ENCODE assay signal across 18 cellular contexts in the genomic region with DNA sequence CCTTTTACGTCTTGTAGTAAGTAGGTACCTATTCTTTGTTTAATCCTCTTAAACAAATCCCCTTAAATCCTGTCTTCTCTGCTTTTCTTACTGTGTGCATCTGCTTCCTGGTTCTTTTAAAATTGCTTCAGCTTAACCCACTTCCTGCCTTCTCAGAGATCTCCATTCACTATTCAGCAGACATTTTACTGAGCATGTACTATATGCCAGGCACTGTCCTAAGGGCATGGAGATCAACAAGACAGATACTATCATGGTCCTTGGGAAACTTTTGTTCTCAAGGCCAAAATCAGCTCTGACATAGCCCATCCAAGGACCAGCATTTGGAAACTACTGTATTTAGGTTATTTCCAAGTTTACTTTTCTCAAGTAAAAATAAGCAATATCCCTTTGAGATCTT.
A peak's percentile ranks its signal among the peaks of the same experiment; 100 is the strongest.
DNase-seq lines count a peak whose midpoint lies in the region; ATAC-seq and TF ChIP-seq lines count a peak whose summit lies in the region.
"Had no signal": no experiment of that assay in that cellular context is flagged by ENCODE, and none has a peak within 500 bp of the region (broad histone marks: within the 10 kb centered on the region; RNA-seq: fewer than 3 reads in every experiment).

No MANE protein-coding gene starts in this region.

- no peaks in the 10 kb centered on the region for H3K36me3 Mint-ChIP-seq in activated naive CD8-positive, alpha-beta T cell treated with anti-CD3 and anti-CD28 coated beads, Interleukin-2, amount 10 ng/mL, durations not matched to agents 7 days and 5 days
- H3K36me3 Mint-ChIP-seq in activated naive CD8-positive, alpha-beta T cell treated with anti-CD3 and anti-CD28 coated beads for 36 hours = no peaks in the 10 kb centered on the region
- H3K36me3 Mint-ChIP-seq in endodermal cell (ENCODE audit: low read depth) = peaks cover 4% of the 10 kb centered on the region
- no peaks in the 10 kb centered on the region for H3K36me3 Mint-ChIP-seq in effector memory CD8-positive, alpha-beta T cell (ENCODE audit: insufficient read depth)
- H3K36me3 Mint-ChIP-seq: CD8-positive, alpha-beta T cell had no signal

- H3K9me3 ChIP-seq in endodermal cell (ENCODE audit: control insufficient read depth, low read length) = peaks cover 26% of the 10 kb centered on the region
- H3K9me3 ChIP-seq: BE2C had no signal

- no peaks in the 10 kb centered on the region for H3K27me3 ChIP-seq in endodermal cell (ENCODE audit: control insufficient read depth, insufficient read depth, low read length, poor library complexity, severe bottlenecking)
- H3K27me3 ChIP-seq: BE2C had no signal

- peaks cover 2% of the 10 kb centered on the region for H3K4me1 Mint-ChIP-seq in activated naive CD8-positive, alpha-beta T cell treated with anti-CD3 and anti-CD28 coated beads, Interleukin-2, amount 10 ng/mL, durations not matched to agents 7 days and 5 days
- no peaks in the 10 kb centered on the region for H3K4me1 Mint-ChIP-seq in activated naive CD8-positive, alpha-beta T cell treated with anti-CD3 and anti-CD28 coated beads for 36 hours
- peaks cover 7% of the 10 kb centered on the region for H3K4me1 Mint-ChIP-seq in endodermal cell
- H3K4me1 Mint-ChIP-seq in effector memory CD8-positive, alpha-beta T cell (ENCODE audit: low read depth in 2 of 2) = peaks cover 0 to 3% of the 10 kb centered on the region in 2 donors

- POLR2A ChIA-PET in activated naive CD8-positive, alpha-beta T cell treated with anti-CD3 and anti-CD28 coated beads, Interleukin-2, amount 10 ng/mL, durations not matched to agents 7 days and 5 days (lab: Charles Lee) = no interaction called here

- H3K36me3 ChIP-seq in endodermal cell (ENCODE audit: control insufficient read depth, insufficient read depth, low read length) = no peaks in the 10 kb centered on the region
- H3K36me3 ChIP-seq: BE2C had no signal

- TF ChIP-seq CTCF in endodermal cell (conservative IDR thresholded peaks at IDR 0.05) = no peak

- no peak overlapping the region for H3K9ac ChIP-seq in endodermal cell (ENCODE audit: extremely low read depth, low read length, poor library complexity, severe bottlenecking)

- H3K27me3 Mint-ChIP-seq in activated naive CD8-positive, alpha-beta T cell treated with anti-CD3 and anti-CD28 coated beads, Interleukin-2, amount 10 ng/mL, durations not matched to agents 7 days and 5 days = peaks cover 2% of the 10 kb centered on the region
- no peaks in the 10 kb centered on the region for H3K27me3 Mint-ChIP-seq in activated naive CD8-positive, alpha-beta T cell treated with anti-CD3 and anti-CD28 coated beads for 36 hours
- no peaks in the 10 kb centered on the region for H3K27me3 Mint-ChIP-seq in endodermal cell (ENCODE audit: insufficient read depth)
- no peaks in the 10 kb centered on the region for H3K27me3 Mint-ChIP-seq in effector memory CD8-positive, alpha-beta T cell

- H3K27ac Mint-ChIP-seq in activated naive CD8-positive, alpha-beta T cell treated with anti-CD3 and anti-CD28 coated beads, Interleukin-2, amount 10 ng/mL, durations not matched to agents 7 days and 5 days = no peak overlapping the region
- no peak overlapping the region for H3K27ac Mint-ChIP-seq in activated naive CD8-positive, alpha-beta T cell treated with anti-CD3 and anti-CD28 coated beads for 36 hours
- no peak overlapping the region for H3K27ac Mint-ChIP-seq in endodermal cell
- no peak overlapping the region for H3K27ac Mint-ChIP-seq in effector memory CD8-positive, alpha-beta T cell
- H3K27ac Mint-ChIP-seq: CD8-positive, alpha-beta T cell had no signal

- ATAC-seq in activated naive CD8-positive, alpha-beta T cell treated with anti-CD3 and anti-CD28 coated beads, Interleukin-2, amount 10 ng/mL, durations not matched to agents 7 days and 5 days (ENCODE audit: low read depth) = peak; percentile 30
- ATAC-seq in GM19351 (IDR thresholded peaks at IDR 0.05; ENCODE audit: unreplicated experiment) = no peak
- no peak for ATAC-seq in effector memory CD8-positive, alpha-beta T cell (replicated peaks)
- ATAC-seq: CD8-positive, alpha-beta T cell; K562 had no signal

- DNase-seq in activated naive CD8-positive, alpha-beta T cell treated with anti-CD3 and anti-CD28 coated beads, Interleukin-2, amount 10 ng/mL, durations not matched to agents 7 days and 5 days = no peak
- DNase-seq in activated naive CD8-positive, alpha-beta T cell treated with anti-CD3 and anti-CD28 coated beads for 36 hours = no peak
- peak; percentile 80 for DNase-seq in NCI-H524 treated with DMSO at 0.1 percent for 48 hours (lab: John Stamatoyannopoulos, UW)
- DNase-seq in endodermal cell = no peak
- no peak for DNase-seq in GOT3 (lab: John Stamatoyannopoulos, UW)
- no peak for DNase-seq in effector memory CD8-positive, alpha-beta T cell
- DNase-seq: BE2C; Calu3; CD8-positive, alpha-beta T cell; DMS79; NCI-H1048; NCI-H1436; NCI-H2029; OCI-M1; SIG-M5; T-helper 1 cell had no signal

- H3K4me1 ChIP-seq in endodermal cell (ENCODE audit: control insufficient read depth, insufficient read depth, low read length) = no peaks in the 10 kb centered on the region
- H3K4me1 ChIP-seq: BE2C had no signal

- peak overlapping the region; percentile 42 for H3K4me3 ChIP-seq in endodermal cell (ENCODE audit: low read length)
- H3K4me3 ChIP-seq: K562 had no signal

- H3K4me3 Mint-ChIP-seq in activated naive CD8-positive, alpha-beta T cell treated with anti-CD3 and anti-CD28 coated beads, Interleukin-2, amount 10 ng/mL, durations not matched to agents 7 days and 5 days = no peak overlapping the region
- H3K4me3 Mint-ChIP-seq in activated naive CD8-positive, alpha-beta T cell treated with anti-CD3 and anti-CD28 coated beads for 36 hours = no peak overlapping the region
- no peak overlapping the region for H3K4me3 Mint-ChIP-seq in endodermal cell
- no peak overlapping the region for H3K4me3 Mint-ChIP-seq in effector memory CD8-positive, alpha-beta T cell
- H3K4me3 Mint-ChIP-seq: CD8-positive, alpha-beta T cell had no signal

- WGBS in endodermal cell (ENCODE audit: insufficient coverage in 1 of 2, insufficient read length in 1 of 2), 2 experiments = 100% methylated on average over 1 of the region's 1 CpG; no CpG with 5 or more reads in 1 of the 2 experiments

- H3K27ac ChIP-seq in endodermal cell (ENCODE audit: low read depth, low read length) = no peak overlapping the region

- peaks cover 5% of the 10 kb centered on the region for H3K9me3 Mint-ChIP-seq in activated naive CD8-positive, alpha-beta T cell treated with anti-CD3 and anti-CD28 coated beads, Interleukin-2, amount 10 ng/mL, durations not matched to agents 7 days and 5 days
- H3K9me3 Mint-ChIP-seq in activated naive CD8-positive, alpha-beta T cell treated with anti-CD3 and anti-CD28 coated beads for 36 hours = no peaks in the 10 kb centered on the region
- H3K9me3 Mint-ChIP-seq in endodermal cell = peaks cover 21% of the 10 kb centered on the region
- no peaks in the 10 kb centered on the region for H3K9me3 Mint-ChIP-seq in effector memory CD8-positive, alpha-beta T cell
- H3K9me3 Mint-ChIP-seq: CD8-positive, alpha-beta T cell had no signal
